ENCODE assay signal across 15 cellular contexts in genomic region chr17:40625311-40625710, GRCh38. TPM values are rescaled to one million over a fixed set of nuclear protein-coding genes. Genes with fewer than 3 reads are reported as not detected.
"Had no signal": no experiment of that assay in that cellular context is flagged by ENCODE, and none has a peak within 500 bp of the region (broad histone marks: within the 10 kb centered on the region; RNA-seq: fewer than 3 reads in every experiment).

No MANE protein-coding gene starts in this region.

- ATAC-seq: activated CD4-positive, alpha-beta T cell treated with anti-CD3 and anti-CD28 coated beads for 36 hours; left colon; psoas muscle; right lobe of liver; stimulated activated naive CD8-positive, alpha-beta T cell treated with anti-CD3 and anti-CD28 coated beads, Interleukin-15, Interleukin-2, amounts not matched to agents 100 U/mL and 50 U/mL, for 24 hours had no signal

- H3K9me3 ChIP-seq: psoas muscle, right lobe of liver, upper lobe of left lung had no signal

- H3K9me3 Mint-ChIP-seq: immature natural killer cell, nephron had no signal

- DNase-seq: activated CD4-positive, alpha-beta T cell treated with anti-CD3 and anti-CD28 coated beads for 36 hours; activated gamma-delta T cell treated with Interleukin-2 at 50 U/mL for 16 hours; activated T-cell treated with anti-CD3 and anti-CD28 coated beads for 4 hours; dorsolateral prefrontal cortex; immature natural killer cell; left colon; psoas muscle; right lobe of liver; stimulated activated naive CD8-positive, alpha-beta T cell treated with anti-CD3 and anti-CD28 coated beads, Interleukin-15, Interleukin-2, amounts not matched to agents 100 U/mL and 50 U/mL, for 24 hours; T-helper 9 cell; upper lobe of left lung had no signal

- H3K27me3 Mint-ChIP-seq: activated CD4-positive, alpha-beta T cell treated with anti-CD3 and anti-CD28 coated beads for 36 hours had no signal

- H3K27me3 ChIP-seq: dorsolateral prefrontal cortex, right lobe of liver, upper lobe of left lung had no signal

- H3K27ac Mint-ChIP-seq: activated CD4-positive, alpha-beta T cell treated with anti-CD3 and anti-CD28 coated beads for 36 hours had no signal

- H3K27ac ChIP-seq: psoas muscle, right lobe of liver, upper lobe of left lung had no signal

- H3K4me1 ChIP-seq: psoas muscle, right lobe of liver had no signal

- H3K4me3 ChIP-seq: dorsolateral prefrontal cortex, psoas muscle, right lobe of liver, upper lobe of left lung had no signal

- H3K4me3 Mint-ChIP-seq: activated CD4-positive, alpha-beta T cell treated with anti-CD3 and anti-CD28 coated beads for 36 hours; immature natural killer cell; nephron had no signal

RNA-seq across cellular contexts. Expression of gene KRT222, which starts 39.7 kb away (rescaled TPM):
- total RNA-seq: activated CD4-positive, alpha-beta T cell treated with anti-CD3 and anti-CD28 coated beads for 36 hours; activated CD8-positive, alpha-beta memory T cell treated with anti-CD3 and anti-CD28 coated beads for 36 hours; glomerular endothelial cell; lung microvascular endothelial cell had no signal
- polyA plus RNA-seq: immature natural killer cell had no signal
